In the genomic region with DNA sequence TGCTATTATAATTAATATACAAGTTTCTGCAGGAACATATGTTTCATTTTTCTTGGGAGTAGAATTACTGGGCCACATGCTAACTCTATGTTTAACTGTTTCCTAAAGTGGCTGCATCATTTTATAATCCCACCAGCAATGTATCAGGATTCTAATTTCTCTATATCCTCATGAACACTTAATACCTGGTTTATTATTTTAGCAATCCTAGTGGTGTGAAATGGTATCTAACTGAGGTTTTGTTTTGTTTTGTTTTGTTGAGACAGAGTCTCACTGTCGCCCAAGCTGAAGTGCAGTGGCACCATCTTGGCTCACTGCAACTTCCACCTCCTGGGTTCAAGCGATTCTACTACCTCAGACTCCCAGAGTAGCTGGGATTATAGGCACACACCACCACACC, we compare ENCODE assay signal across 19 cellular contexts.
"Had no signal": no experiment of that assay in that cellular context is flagged by ENCODE, and none has a peak within 500 bp of the region (broad histone marks: within the 10 kb centered on the region; RNA-seq: fewer than 3 reads in every experiment).

No MANE protein-coding gene starts in this region.

- H3K27me3 Mint-ChIP-seq: dendritic cell treated with granulocyte-macrophage colony-stimulating factor and Interleukin-4, amounts not matched to agents 40 ng/mL and 50 ng/mL, for 4 days; natural killer cell treated with Interleukin-12 subunit alpha and Interleukin-12 subunit beta and Interleukin-15 and Interleukin-18, amount 100 ng/mL, for 72 hours; progenitor cell of endocrine pancreas had no signal

- H3K27ac ChIP-seq: gastrocnemius medialis, pancreas, suprapubic skin, thyroid gland, upper lobe of left lung, uterus had no signal

- ATAC-seq: gastrocnemius medialis; left lobe of liver; pancreas; right cardiac atrium; stimulated activated effector memory CD8-positive, alpha-beta T cell treated with anti-CD3 and anti-CD28 coated beads, Interleukin-12 subunit alpha, Interleukin-12 subunit beta, amount 100 ng/mL, for 72 hours; stimulated activated naive CD8-positive, alpha-beta T cell treated with anti-CD3 and anti-CD28 coated beads, Interleukin-15, Interleukin-2, amounts not matched to agents 100 U/mL and 50 U/mL, for 24 hours had no signal

- DNase-seq: gastrocnemius medialis; islet precursor cell; mammary epithelial cell; occipital lobe; pancreas; right cardiac atrium; small intestine; stimulated activated CD4-positive, alpha-beta T cell treated with anti-CD3 and anti-CD28 coated beads, Interleukin-2, amount 100 ng/mL, for 48 hours; stimulated activated CD8-positive, alpha-beta memory T cell treated with anti-CD3 and anti-CD28 coated beads, Interleukin-4, amount 100 ng/mL, for 48 hours; stimulated activated naive CD8-positive, alpha-beta T cell treated with anti-CD3 and anti-CD28 coated beads, Interleukin-15, Interleukin-2, amounts not matched to agents 100 U/mL and 50 U/mL, for 24 hours; thyroid gland; upper lobe of left lung; uterus had no signal

- H3K4me3 Mint-ChIP-seq: dendritic cell treated with granulocyte-macrophage colony-stimulating factor and Interleukin-4, amounts not matched to agents 40 ng/mL and 50 ng/mL, for 4 days; natural killer cell treated with Interleukin-12 subunit alpha and Interleukin-12 subunit beta and Interleukin-15 and Interleukin-18, amount 100 ng/mL, for 72 hours; stimulated activated effector memory CD8-positive, alpha-beta T cell treated with anti-CD3 and anti-CD28 coated beads, Interleukin-12 subunit alpha, Interleukin-12 subunit beta, amount 100 ng/mL, for 72 hours had no signal

- H3K4me3 ChIP-seq: gastrocnemius medialis, pancreas, suprapubic skin, thyroid gland, upper lobe of left lung, uterus had no signal

- H3K36me3 ChIP-seq: gastrocnemius medialis, pancreas, suprapubic skin, thyroid gland, upper lobe of left lung, uterus had no signal

- H3K27ac Mint-ChIP-seq: dendritic cell treated with granulocyte-macrophage colony-stimulating factor and Interleukin-4, amounts not matched to agents 40 ng/mL and 50 ng/mL, for 4 days; progenitor cell of endocrine pancreas had no signal

- H3K27me3 ChIP-seq: gastrocnemius medialis, pancreas, suprapubic skin, thyroid gland, upper lobe of left lung, uterus had no signal

- H3K9me3 Mint-ChIP-seq: dendritic cell treated with granulocyte-macrophage colony-stimulating factor and Interleukin-4, amounts not matched to agents 40 ng/mL and 50 ng/mL, for 4 days; natural killer cell treated with Interleukin-12 subunit alpha and Interleukin-12 subunit beta and Interleukin-15 and Interleukin-18, amount 100 ng/mL, for 72 hours; stimulated activated effector memory CD8-positive, alpha-beta T cell treated with anti-CD3 and anti-CD28 coated beads, Interleukin-12 subunit alpha, Interleukin-12 subunit beta, amount 100 ng/mL, for 72 hours had no signal

- H3K9me3 ChIP-seq: gastrocnemius medialis, pancreas, suprapubic skin, thyroid gland, upper lobe of left lung, uterus had no signal
